In genomic region chr1:77584884-77585283, GRCh38 we compare ENCODE assay signal across 21 cellular contexts.
"Had no signal": no experiment of that assay in that cellular context is flagged by ENCODE, and none has a peak within 500 bp of the region (broad histone marks: within the 10 kb centered on the region; RNA-seq: fewer than 3 reads in every experiment).

No MANE protein-coding gene starts in this region.

- H3K27ac Mint-ChIP-seq: activated CD4-positive, alpha-beta memory T cell treated with anti-CD3 and anti-CD28 coated beads for 36 hours; activated CD4-positive, alpha-beta T cell treated with anti-CD3 and anti-CD28 coated beads, Interleukin-2, amount 10 ng/mL, durations not matched to agents 7 days and 5 days; activated naive CD4-positive, alpha-beta T cell treated with anti-CD3 and anti-CD28 coated beads for 36 hours; T-helper 1 cell treated with Interleukin-12 subunit alpha and Interleukin-12 subunit beta and Interleukin-4 antibody, amounts not matched to agents 30 μg/mL and 1 μg/mL, for 36 hours had no signal

- H3K4me3 Mint-ChIP-seq: activated CD4-positive, alpha-beta memory T cell treated with anti-CD3 and anti-CD28 coated beads for 36 hours; activated CD4-positive, alpha-beta T cell treated with anti-CD3 and anti-CD28 coated beads, Interleukin-2, amount 10 ng/mL, durations not matched to agents 7 days and 5 days; activated naive CD4-positive, alpha-beta T cell treated with anti-CD3 and anti-CD28 coated beads for 36 hours; activated naive CD8-positive, alpha-beta T cell treated with anti-CD3 and anti-CD28 coated beads for 36 hours; T-helper 1 cell treated with Interleukin-12 subunit alpha and Interleukin-12 subunit beta and Interleukin-4 antibody, amounts not matched to agents 30 μg/mL and 1 μg/mL, for 36 hours had no signal

- H3K27me3 Mint-ChIP-seq: activated CD4-positive, alpha-beta memory T cell treated with anti-CD3 and anti-CD28 coated beads for 36 hours; activated CD4-positive, alpha-beta T cell treated with anti-CD3 and anti-CD28 coated beads, Interleukin-2, amount 10 ng/mL, durations not matched to agents 7 days and 5 days; activated naive CD8-positive, alpha-beta T cell treated with anti-CD3 and anti-CD28 coated beads for 36 hours had no signal

- DNase-seq: activated CD4-positive, alpha-beta memory T cell treated with anti-CD3 and anti-CD28 coated beads for 36 hours; activated CD4-positive, alpha-beta T cell treated with anti-CD3 and anti-CD28 coated beads, Interleukin-2, amount 10 ng/mL, durations not matched to agents 7 days and 5 days; activated CD4-positive, CD25-positive, alpha-beta regulatory T cell; activated gamma-delta T cell; activated naive CD4-positive, alpha-beta T cell treated with anti-CD3 and anti-CD28 coated beads for 36 hours; activated naive CD8-positive, alpha-beta T cell treated with anti-CD3 and anti-CD28 coated beads for 36 hours; brain microvascular endothelial cell; cerebellar nuclear complex; NCI-H1092 treated with DMSO at 0.1 percent for 48 hours; NCI-H1417 treated with DMSO at 0.1 percent for 48 hours; NCI-H1694; NCI-H2081; NCI-H510A treated with DMSO at 0.1 percent for 48 hours; NCI-H69; NK-92 treated with Interleukin-12 subunit alpha and Interleukin-12 subunit beta, amount 100 ng/mL, for 24 hours; OCI-M1; RPMI8226; T-helper 9 cell had no signal

- ATAC-seq: Panc1, Right ventricle myocardium inferior had no signal

- H3K9me3 Mint-ChIP-seq: activated CD4-positive, alpha-beta memory T cell treated with anti-CD3 and anti-CD28 coated beads for 36 hours; activated CD4-positive, alpha-beta T cell treated with anti-CD3 and anti-CD28 coated beads, Interleukin-2, amount 10 ng/mL, durations not matched to agents 7 days and 5 days; activated naive CD4-positive, alpha-beta T cell treated with anti-CD3 and anti-CD28 coated beads for 36 hours; activated naive CD8-positive, alpha-beta T cell treated with anti-CD3 and anti-CD28 coated beads for 36 hours; T-helper 1 cell treated with Interleukin-12 subunit alpha and Interleukin-12 subunit beta and Interleukin-4 antibody, amounts not matched to agents 30 μg/mL and 1 μg/mL, for 36 hours had no signal
